ENCODE assay signal across 8 cellular contexts in genomic region chr17:7215652-7216139, GRCh38. TPM values are rescaled to one million over a fixed set of nuclear protein-coding genes. Genes with fewer than 3 reads are reported as not detected.
DNase-seq lines count a peak whose midpoint lies in the region; ATAC-seq and TF ChIP-seq lines count a peak whose summit lies in the region.

No MANE protein-coding gene starts in this region.

- peak overlapping the region; percentile 89 to 96 (median 95) for H3K27ac Mint-ChIP-seq in nephron

- TF ChIP-seq CTCF in nephron (IDR thresholded peaks at IDR 0.05; ENCODE audit: unreplicated experiment in 3 of 3), result no peak

- peaks cover 57% of the 10 kb centered on the region for H3K79me2 ChIP-seq in Karpas-422 (ENCODE audit: low read length)

- peaks cover 70% of the 10 kb centered on the region for H3K4me1 Mint-ChIP-seq in nephron

- peak overlapping the region; percentile 71 for H3K4me3 ChIP-seq in BLaER1
- peak overlapping the region; percentile 91 for H3K4me3 ChIP-seq in Karpas-422 (ENCODE audit: low read length)

- H3K27ac ChIP-seq in BLaER1 (peak overlapping the region; percentile 56), Karpas-422 (ENCODE audit: low read length) (peak overlapping the region; percentile 87), cingulate gyrus (ENCODE audit: low read depth, low read length) (peak overlapping the region; percentile 12)

- H3K4me1 ChIP-seq in BLaER1 (peaks cover 71% of the 10 kb centered on the region), Karpas-422 (ENCODE audit: low read length) (peaks cover 67% of the 10 kb centered on the region)

- peak overlapping the region; percentile 86 to 90 (median 89) for H3K4me3 Mint-ChIP-seq in nephron

- no peaks in the 10 kb centered on the region for H3K27me3 ChIP-seq in BLaER1
- no peaks in the 10 kb centered on the region for H3K27me3 ChIP-seq in Karpas-422 (ENCODE audit: low read length)

- no peaks in the 10 kb centered on the region for H3K9me2 ChIP-seq in Karpas-422 (replicated peaks; ENCODE audit: insufficient read depth, low read length)

- H3K9me3 ChIP-seq in BLaER1 (no peaks in the 10 kb centered on the region), Karpas-422 (ENCODE audit: low read length) (no peaks in the 10 kb centered on the region)

- H2AFZ ChIP-seq in Karpas-422 (ENCODE audit: low read length), result no peak overlapping the region

- H3K9ac ChIP-seq in BLaER1 (peak overlapping the region; percentile 75), Karpas-422 (ENCODE audit: low read length) (peak overlapping the region; percentile 83)

- ATAC-seq in HG03354 (IDR thresholded peaks at IDR 0.05; ENCODE audit: poor library complexity, severe bottlenecking, unreplicated experiment) (no peak), GM18858 (IDR thresholded peaks at IDR 0.05; ENCODE audit: unreplicated experiment) (no peak)

- peaks cover 4% of the 10 kb centered on the region for H3K27me3 Mint-ChIP-seq in nephron (ENCODE audit: low read depth)

- no peaks in the 10 kb centered on the region for H3K9me3 Mint-ChIP-seq in nephron

- H4K20me1 ChIP-seq in BLaER1 (peaks cover 44% of the 10 kb centered on the region), Karpas-422 (ENCODE audit: insufficient read depth, low read depth, low read length) (peaks cover 12% of the 10 kb centered on the region; the same call in 1 of the 2 replicates)

- H3K36me3 ChIP-seq in BLaER1 (no peaks in the 10 kb centered on the region), Karpas-422 (ENCODE audit: insufficient read depth, low read length) (no peaks in the 10 kb centered on the region)

- peak; percentile 64 for DNase-seq in Karpas-422
- DNase-seq in NCI-H2081 (lab: John Stamatoyannopoulos, UW), result no peak
- DNase-seq in activated effector memory CD4-positive, alpha-beta T cell treated with anti-CD3 and anti-CD28 coated beads, Interleukin-2, amount 50 U/mL, for 16 hours, result no peak

- H3K36me3 Mint-ChIP-seq in nephron (ENCODE audit: low read depth), result peaks cover 5% of the 10 kb centered on the region

- H3K4me2 ChIP-seq in BLaER1 (peak overlapping the region; percentile 99), Karpas-422 (ENCODE audit: low read depth, low read length, poor library complexity, severe bottlenecking) (peak overlapping the region; percentile 99)

RNA-seq across cellular contexts. Expression of gene DLG4, which starts 3.9 kb away (rescaled TPM):
- total RNA-seq in Karpas-422 (2014; rRNA removed; shearing (Covaris generic); ENCODE audit: low replicate concordance), result 8.5 and 24.1 TPM in 2 replicates

RNA-seq across cellular contexts. Expression of gene ACADVL, which starts 4.0 kb away (rescaled TPM):
- total RNA-seq in Karpas-422 (2014; rRNA removed; shearing (Covaris generic); ENCODE audit: low replicate concordance), result 245 and 371 TPM in 2 replicates

RNA-seq across cellular contexts. Expression of gene DVL2, which starts 18.6 kb away (rescaled TPM):
- total RNA-seq in Karpas-422 (2014; rRNA removed; shearing (Covaris generic); ENCODE audit: low replicate concordance), result 75.2 and 117 TPM in 2 replicates

RNA-seq across cellular contexts. Expression of gene PHF23, which starts 23.6 kb away (rescaled TPM):
- total RNA-seq in Karpas-422 (2014; rRNA removed; shearing (Covaris generic); ENCODE audit: low replicate concordance), result 36.7 and 69.3 TPM in 2 replicates

RNA-seq across cellular contexts. Expression of gene GABARAP, which starts 26.6 kb away (rescaled TPM):
- total RNA-seq in Karpas-422 (2014; rRNA removed; shearing (Covaris generic); ENCODE audit: low replicate concordance), result 218 and 301 TPM in 2 replicates

Comparison
In these comparisons a context has a peak if more than half of its experiments do, and no peak if none do; other contexts are left out.
1. H3K27ac ChIP-seq: peak in every context shown above with its lines; median percentile 87 in Karpas-422; 56 in BLaER1; 12 in cingulate gyrus.